35 cellular contexts compared by ENCODE assay signal in genomic region chr6:25259756-25260155, GRCh38.
"Had no signal": no experiment of that assay in that cellular context is flagged by ENCODE, and none has a peak within 500 bp of the region (broad histone marks: within the 10 kb centered on the region; RNA-seq: fewer than 3 reads in every experiment).

No MANE protein-coding gene starts in this region.

- H3K4me3 ChIP-seq: MG63 had no signal

- H3K36me3 ChIP-seq: MG63 had no signal

- DNase-seq: Karpas-422, Kasumi-1, MG63, MM.1S, MV-4-11, NCI-H1048, NCI-H1092, NCI-H1092 treated with DMSO at 0.1 percent for 48 hours, NCI-H1105, NCI-H1105 treated with DMSO at 0.1 percent for 48 hours, NCI-H1417, NCI-H1417 treated with DMSO at 0.1 percent for 48 hours, NCI-H1436, NCI-H1436 treated with DMSO at 0.1 percent for 48 hours, NCI-H146, NCI-H1694, NCI-H1694 treated with DMSO at 0.1 percent for 48 hours, NCI-H187, NCI-H187 treated with DMSO at 0.1 percent for 48 hours, NCI-H1930, NCI-H2029, NCI-H2029 treated with DMSO at 0.1 percent for 48 hours, NCI-H2081, NCI-H2081 treated with DMSO at 0.1 percent for 48 hours, NCI-H2107, NCI-H2171, NCI-H2171 treated with DMSO at 0.1 percent for 48 hours, NCI-H2227 treated with DMSO at 0.1 percent for 48 hours, NCI-H226, NCI-H345, NCI-H446, NCI-H446 treated with DMSO at 0.1 percent for 48 hours, NCI-H510A, NCI-H510A treated with DMSO at 0.1 percent for 48 hours, NCI-H524 had no signal

- H3K27me3 ChIP-seq: MG63 had no signal

- H3K9me3 ChIP-seq: MG63 had no signal
